In the genomic region with DNA sequence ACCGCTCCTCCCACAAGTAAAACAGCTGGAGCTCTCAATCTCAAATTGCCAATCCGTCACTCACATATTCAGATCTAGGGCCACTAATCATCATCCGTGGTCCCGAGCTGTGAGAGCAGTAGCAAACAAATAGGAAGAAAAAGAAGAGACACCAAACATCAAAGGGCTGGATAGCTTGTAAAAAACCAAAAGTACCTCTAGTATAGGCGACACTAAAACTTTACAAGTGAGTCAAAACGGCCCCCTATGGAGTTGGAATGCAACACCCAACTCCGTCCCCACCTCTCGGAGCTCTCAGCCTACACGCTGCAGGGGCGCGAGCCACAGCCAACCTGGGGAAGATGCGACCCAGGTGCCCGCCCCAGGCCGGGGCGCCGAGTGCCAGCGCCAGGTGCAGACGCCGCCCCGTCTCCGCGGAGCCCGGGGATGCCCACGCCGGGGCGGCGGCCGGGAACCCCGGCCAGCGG, we compare ENCODE assay signal across 1 cellular context.
TF ChIP-seq lines count a peak whose summit lies in the region.

No MANE protein-coding gene starts in this region.

TF ChIP-seq in endothelial cell of umbilical vein, 7 proteins besides CTCF, POLR2A, EP300 and RAD21:
- no peak for TF ChIP-seq FOS (IDR thresholded peaks at IDR 0.05; ENCODE audit: borderline replicate concordance, insufficient read depth, low read length)
- no peak for TF ChIP-seq JUN (IDR thresholded peaks at IDR 0.05; ENCODE audit: borderline replicate concordance, insufficient read depth, insufficient read length, low read depth)
- no peak for TF ChIP-seq EZH2 (IDR thresholded peaks at IDR 0.05; ENCODE audit: borderline replicate concordance, low read depth, low read length, severe bottlenecking)
- no peak for TF ChIP-seq GATA2 (IDR thresholded peaks at IDR 0.05; ENCODE audit: insufficient read depth, insufficient read length, low read depth, low read length)
- TF ChIP-seq, protein P1, sequence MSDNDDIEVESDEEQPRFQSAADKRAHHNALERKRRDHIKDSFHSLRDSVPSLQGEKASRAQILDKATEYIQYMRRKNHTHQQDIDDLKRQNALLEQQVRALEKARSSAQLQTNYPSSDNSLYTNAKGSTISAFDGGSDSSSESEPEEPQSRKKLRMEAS (IDR thresholded peaks at IDR 0.05; ENCODE audit: insufficient read depth, insufficient read length), result no peak
- TF ChIP-seq MYC (IDR thresholded peaks at IDR 0.05; ENCODE audit: low read depth, low read length), result no peak
- TF ChIP-seq POLR2AphosphoS5 (IDR thresholded peaks at IDR 0.05; ENCODE audit: insufficient read depth, low read depth, low read length), result no peak
TF ChIP-seq in endothelial cell of umbilical vein: peak in this region for 0.
